In the genomic region with DNA sequence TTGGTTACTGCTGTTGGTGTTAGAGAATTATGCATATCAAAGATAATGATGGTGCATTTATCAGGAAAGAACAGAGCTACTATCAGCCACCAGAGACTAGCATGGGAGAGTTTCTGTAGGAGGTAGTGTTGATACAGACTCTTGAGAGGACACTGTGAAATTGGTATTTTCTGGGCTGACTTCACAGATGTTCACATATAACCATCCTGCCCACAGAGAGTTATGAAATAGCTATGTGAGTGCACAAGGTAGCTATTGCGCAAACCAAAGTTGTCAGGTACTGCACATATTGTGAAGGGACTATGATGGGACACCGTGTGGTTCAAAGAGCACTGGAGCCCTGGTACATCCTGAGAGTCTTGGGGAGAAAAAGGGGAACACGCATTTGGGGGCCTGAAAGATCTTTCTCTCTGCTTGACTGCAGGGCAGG, we compare ENCODE assay signal across 1 cellular context.
TF ChIP-seq lines count a peak whose summit lies in the region.

No MANE protein-coding gene starts in this region.

TF ChIP-seq in HepG2, 621 proteins besides CTCF, POLR2A, EP300 and RAD21 (continued from another document and continues in another):
- TF ChIP-seq, protein P1, sequence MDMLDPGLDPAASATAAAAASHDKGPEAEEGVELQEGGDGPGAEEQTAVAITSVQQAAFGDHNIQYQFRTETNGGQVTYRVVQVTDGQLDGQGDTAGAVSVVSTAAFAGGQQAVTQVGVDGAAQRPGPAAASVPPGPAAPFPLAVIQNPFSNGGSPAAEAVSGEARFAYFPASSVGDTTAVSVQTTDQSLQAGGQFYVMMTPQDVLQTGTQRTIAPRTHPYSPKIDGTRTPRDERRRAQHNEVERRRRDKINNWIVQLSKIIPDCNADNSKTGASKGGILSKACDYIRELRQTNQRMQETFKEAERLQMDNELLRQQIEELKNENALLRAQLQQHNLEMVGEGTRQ (IDR thresholded peaks at IDR 0.05; ENCODE audit: low read depth, low read length), result no peak
- TF ChIP-seq, protein P1 (CRISPR knock-in tag; IDR thresholded peaks at IDR 0.05; ENCODE audit: borderline replicate concordance), result no peak
- TF ChIP-seq KDM1A (CRISPR knock-in tag; IDR thresholded peaks at IDR 0.05) (peak; percentile 83), ZNF343 (CRISPR knock-in tag; IDR thresholded peaks at IDR 0.05) (no peak), ZNF781 (CRISPR knock-in tag; IDR thresholded peaks at IDR 0.05; ENCODE audit: borderline replicate concordance, not compliant biosample characterization) (peak; percentile 49), ZNF841 (CRISPR knock-in tag; IDR thresholded peaks at IDR 0.05; ENCODE audit: borderline replicate concordance) (no peak), ZFP82 (CRISPR knock-in tag; IDR thresholded peaks at IDR 0.05; ENCODE audit: borderline replicate concordance) (no peak), ZNF713 (CRISPR knock-in tag; IDR thresholded peaks at IDR 0.05) (no peak), JUN (CRISPR knock-in tag; IDR thresholded peaks at IDR 0.05) (no peak), MIXL1 (CRISPR knock-in tag; IDR thresholded peaks at IDR 0.05) (no peak; the same call in 1 of the 2 replicates), ATAD3A (CRISPR knock-in tag; IDR thresholded peaks at IDR 0.05) (no peak), ZNF883 (CRISPR knock-in tag; IDR thresholded peaks at IDR 0.05; ENCODE audit: not compliant biosample characterization) (no peak), ZNF558 (CRISPR knock-in tag; IDR thresholded peaks at IDR 0.05; ENCODE audit: borderline replicate concordance) (no peak), GPN1 (CRISPR knock-in tag; IDR thresholded peaks at IDR 0.05; ENCODE audit: borderline replicate concordance) (no peak), PHB2 (IDR thresholded peaks at IDR 0.05; ENCODE audit: partially characterized antibody) (no peak), IKZF1 (IDR thresholded peaks at IDR 0.05) (no peak), ZNF484 (CRISPR knock-in tag; IDR thresholded peaks at IDR 0.05; ENCODE audit: borderline replicate concordance, low read depth) (no peak)
- TF ChIP-seq, protein P2, sequence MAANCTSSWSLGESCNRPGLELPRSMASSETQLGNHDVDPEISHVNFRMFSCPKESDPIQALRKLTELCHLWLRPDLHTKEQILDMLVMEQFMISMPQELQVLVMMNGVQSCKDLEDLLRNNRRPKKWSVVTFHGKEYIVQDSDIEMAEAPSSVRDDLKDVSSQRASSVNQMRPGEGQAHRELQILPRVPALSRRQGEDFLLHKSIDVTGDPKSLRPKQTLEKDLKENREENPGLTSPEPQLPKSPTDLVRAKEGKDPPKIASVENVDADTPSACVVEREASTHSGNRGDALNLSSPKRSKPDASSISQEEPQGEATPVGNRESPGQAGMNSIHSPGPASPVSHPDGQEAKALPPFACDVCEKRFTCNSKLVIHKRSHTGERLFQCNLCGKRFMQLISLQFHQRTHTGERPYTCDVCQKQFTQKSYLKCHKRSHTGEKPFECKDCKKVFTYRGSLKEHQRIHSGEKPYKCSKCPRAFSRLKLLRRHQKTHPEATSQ (CRISPR knock-in tag; IDR thresholded peaks at IDR 0.05; ENCODE audit: borderline replicate concordance), result no peak
- TF ChIP-seq, protein P3, sequence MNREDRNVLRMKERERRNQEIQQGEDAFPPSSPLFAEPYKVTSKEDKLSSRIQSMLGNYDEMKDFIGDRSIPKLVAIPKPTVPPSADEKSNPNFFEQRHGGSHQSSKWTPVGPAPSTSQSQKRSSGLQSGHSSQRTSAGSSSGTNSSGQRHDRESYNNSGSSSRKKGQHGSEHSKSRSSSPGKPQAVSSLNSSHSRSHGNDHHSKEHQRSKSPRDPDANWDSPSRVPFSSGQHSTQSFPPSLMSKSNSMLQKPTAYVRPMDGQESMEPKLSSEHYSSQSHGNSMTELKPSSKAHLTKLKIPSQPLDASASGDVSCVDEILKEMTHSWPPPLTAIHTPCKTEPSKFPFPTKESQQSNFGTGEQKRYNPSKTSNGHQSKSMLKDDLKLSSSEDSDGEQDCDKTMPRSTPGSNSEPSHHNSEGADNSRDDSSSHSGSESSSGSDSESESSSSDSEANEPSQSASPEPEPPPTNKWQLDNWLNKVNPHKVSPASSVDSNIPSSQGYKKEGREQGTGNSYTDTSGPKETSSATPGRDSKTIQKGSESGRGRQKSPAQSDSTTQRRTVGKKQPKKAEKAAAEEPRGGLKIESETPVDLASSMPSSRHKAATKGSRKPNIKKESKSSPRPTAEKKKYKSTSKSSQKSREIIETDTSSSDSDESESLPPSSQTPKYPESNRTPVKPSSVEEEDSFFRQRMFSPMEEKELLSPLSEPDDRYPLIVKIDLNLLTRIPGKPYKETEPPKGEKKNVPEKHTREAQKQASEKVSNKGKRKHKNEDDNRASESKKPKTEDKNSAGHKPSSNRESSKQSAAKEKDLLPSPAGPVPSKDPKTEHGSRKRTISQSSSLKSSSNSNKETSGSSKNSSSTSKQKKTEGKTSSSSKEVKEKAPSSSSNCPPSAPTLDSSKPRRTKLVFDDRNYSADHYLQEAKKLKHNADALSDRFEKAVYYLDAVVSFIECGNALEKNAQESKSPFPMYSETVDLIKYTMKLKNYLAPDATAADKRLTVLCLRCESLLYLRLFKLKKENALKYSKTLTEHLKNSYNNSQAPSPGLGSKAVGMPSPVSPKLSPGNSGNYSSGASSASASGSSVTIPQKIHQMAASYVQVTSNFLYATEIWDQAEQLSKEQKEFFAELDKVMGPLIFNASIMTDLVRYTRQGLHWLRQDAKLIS (CRISPR knock-in tag; IDR thresholded peaks at IDR 0.05), result no peak
- TF ChIP-seq, protein P4, sequence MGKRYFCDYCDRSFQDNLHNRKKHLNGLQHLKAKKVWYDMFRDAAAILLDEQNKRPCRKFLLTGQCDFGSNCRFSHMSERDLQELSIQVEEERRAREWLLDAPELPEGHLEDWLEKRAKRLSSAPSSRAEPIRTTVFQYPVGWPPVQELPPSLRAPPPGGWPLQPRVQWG (CRISPR knock-in tag; IDR thresholded peaks at IDR 0.05; ENCODE audit: borderline replicate concordance, low read depth), result no peak
- TF ChIP-seq, protein P5, sequence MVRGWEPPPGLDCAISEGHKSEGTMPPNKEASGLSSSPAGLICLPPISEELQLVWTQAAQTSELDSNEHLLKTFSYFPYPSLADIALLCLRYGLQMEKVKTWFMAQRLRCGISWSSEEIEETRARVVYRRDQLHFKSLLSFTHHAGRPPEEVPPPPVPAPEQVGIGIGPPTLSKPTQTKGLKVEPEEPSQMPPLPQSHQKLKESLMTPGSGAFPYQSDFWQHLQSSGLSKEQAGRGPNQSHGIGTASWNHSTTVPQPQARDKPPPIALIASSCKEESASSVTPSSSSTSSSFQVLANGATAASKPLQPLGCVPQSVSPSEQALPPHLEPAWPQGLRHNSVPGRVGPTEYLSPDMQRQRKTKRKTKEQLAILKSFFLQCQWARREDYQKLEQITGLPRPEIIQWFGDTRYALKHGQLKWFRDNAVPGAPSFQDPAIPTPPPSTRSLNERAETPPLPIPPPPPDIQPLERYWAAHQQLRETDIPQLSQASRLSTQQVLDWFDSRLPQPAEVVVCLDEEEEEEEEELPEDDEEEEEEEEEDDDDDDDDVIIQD (CRISPR knock-in tag; IDR thresholded peaks at IDR 0.05; ENCODE audit: low read depth), result no peak
- TF ChIP-seq, protein P6, sequence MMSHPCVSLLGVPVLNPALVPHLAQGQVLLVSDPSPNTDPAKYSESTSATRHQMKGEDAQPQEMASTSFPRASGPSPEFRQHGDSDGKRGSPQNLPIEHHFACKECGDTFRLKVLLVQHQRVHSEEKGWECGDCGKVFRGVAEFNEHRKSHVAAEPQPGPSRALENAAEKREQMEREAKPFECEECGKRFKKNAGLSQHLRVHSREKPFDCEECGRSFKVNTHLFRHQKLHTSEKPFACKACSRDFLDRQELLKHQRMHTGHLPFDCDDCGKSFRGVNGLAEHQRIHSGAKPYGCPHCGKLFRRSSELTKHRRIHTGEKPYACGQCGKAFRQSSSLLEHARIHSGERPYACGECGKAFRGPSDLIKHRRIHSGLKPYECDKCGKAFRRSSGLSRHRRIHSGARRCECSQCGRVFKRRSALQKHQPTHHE (CRISPR knock-in tag; IDR thresholded peaks at IDR 0.05; ENCODE audit: borderline replicate concordance), result no peak
- TF ChIP-seq, protein P7, sequence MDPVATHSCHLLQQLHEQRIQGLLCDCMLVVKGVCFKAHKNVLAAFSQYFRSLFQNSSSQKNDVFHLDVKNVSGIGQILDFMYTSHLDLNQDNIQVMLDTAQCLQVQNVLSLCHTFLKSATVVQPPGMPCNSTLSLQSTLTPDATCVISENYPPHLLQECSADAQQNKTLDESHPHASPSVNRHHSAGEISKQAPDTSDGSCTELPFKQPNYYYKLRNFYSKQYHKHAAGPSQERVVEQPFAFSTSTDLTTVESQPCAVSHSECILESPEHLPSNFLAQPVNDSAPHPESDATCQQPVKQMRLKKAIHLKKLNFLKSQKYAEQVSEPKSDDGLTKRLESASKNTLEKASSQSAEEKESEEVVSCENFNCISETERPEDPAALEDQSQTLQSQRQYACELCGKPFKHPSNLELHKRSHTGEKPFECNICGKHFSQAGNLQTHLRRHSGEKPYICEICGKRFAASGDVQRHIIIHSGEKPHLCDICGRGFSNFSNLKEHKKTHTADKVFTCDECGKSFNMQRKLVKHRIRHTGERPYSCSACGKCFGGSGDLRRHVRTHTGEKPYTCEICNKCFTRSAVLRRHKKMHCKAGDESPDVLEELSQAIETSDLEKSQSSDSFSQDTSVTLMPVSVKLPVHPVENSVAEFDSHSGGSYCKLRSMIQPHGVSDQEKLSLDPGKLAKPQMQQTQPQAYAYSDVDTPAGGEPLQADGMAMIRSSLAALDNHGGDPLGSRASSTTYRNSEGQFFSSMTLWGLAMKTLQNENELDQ (CRISPR knock-in tag; IDR thresholded peaks at IDR 0.05; ENCODE audit: borderline replicate concordance), result no peak
- TF ChIP-seq, protein P8, sequence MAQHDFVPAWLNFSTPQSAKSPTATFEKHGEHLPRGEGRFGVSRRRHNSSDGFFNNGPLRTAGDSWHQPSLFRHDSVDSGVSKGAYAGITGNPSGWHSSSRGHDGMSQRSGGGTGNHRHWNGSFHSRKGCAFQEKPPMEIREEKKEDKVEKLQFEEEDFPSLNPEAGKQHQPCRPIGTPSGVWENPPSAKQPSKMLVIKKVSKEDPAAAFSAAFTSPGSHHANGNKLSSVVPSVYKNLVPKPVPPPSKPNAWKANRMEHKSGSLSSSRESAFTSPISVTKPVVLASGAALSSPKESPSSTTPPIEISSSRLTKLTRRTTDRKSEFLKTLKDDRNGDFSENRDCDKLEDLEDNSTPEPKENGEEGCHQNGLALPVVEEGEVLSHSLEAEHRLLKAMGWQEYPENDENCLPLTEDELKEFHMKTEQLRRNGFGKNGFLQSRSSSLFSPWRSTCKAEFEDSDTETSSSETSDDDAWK (CRISPR knock-in tag; IDR thresholded peaks at IDR 0.05), result no peak
- TF ChIP-seq, protein P9, sequence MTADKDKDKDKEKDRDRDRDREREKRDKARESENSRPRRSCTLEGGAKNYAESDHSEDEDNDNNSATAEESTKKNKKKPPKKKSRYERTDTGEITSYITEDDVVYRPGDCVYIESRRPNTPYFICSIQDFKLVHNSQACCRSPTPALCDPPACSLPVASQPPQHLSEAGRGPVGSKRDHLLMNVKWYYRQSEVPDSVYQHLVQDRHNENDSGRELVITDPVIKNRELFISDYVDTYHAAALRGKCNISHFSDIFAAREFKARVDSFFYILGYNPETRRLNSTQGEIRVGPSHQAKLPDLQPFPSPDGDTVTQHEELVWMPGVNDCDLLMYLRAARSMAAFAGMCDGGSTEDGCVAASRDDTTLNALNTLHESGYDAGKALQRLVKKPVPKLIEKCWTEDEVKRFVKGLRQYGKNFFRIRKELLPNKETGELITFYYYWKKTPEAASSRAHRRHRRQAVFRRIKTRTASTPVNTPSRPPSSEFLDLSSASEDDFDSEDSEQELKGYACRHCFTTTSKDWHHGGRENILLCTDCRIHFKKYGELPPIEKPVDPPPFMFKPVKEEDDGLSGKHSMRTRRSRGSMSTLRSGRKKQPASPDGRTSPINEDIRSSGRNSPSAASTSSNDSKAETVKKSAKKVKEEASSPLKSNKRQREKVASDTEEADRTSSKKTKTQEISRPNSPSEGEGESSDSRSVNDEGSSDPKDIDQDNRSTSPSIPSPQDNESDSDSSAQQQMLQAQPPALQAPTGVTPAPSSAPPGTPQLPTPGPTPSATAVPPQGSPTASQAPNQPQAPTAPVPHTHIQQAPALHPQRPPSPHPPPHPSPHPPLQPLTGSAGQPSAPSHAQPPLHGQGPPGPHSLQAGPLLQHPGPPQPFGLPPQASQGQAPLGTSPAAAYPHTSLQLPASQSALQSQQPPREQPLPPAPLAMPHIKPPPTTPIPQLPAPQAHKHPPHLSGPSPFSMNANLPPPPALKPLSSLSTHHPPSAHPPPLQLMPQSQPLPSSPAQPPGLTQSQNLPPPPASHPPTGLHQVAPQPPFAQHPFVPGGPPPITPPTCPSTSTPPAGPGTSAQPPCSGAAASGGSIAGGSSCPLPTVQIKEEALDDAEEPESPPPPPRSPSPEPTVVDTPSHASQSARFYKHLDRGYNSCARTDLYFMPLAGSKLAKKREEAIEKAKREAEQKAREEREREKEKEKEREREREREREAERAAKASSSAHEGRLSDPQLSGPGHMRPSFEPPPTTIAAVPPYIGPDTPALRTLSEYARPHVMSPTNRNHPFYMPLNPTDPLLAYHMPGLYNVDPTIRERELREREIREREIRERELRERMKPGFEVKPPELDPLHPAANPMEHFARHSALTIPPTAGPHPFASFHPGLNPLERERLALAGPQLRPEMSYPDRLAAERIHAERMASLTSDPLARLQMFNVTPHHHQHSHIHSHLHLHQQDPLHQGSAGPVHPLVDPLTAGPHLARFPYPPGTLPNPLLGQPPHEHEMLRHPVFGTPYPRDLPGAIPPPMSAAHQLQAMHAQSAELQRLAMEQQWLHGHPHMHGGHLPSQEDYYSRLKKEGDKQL (CRISPR knock-in tag; IDR thresholded peaks at IDR 0.05; ENCODE audit: low read depth), result no peak
- TF ChIP-seq, protein P10, sequence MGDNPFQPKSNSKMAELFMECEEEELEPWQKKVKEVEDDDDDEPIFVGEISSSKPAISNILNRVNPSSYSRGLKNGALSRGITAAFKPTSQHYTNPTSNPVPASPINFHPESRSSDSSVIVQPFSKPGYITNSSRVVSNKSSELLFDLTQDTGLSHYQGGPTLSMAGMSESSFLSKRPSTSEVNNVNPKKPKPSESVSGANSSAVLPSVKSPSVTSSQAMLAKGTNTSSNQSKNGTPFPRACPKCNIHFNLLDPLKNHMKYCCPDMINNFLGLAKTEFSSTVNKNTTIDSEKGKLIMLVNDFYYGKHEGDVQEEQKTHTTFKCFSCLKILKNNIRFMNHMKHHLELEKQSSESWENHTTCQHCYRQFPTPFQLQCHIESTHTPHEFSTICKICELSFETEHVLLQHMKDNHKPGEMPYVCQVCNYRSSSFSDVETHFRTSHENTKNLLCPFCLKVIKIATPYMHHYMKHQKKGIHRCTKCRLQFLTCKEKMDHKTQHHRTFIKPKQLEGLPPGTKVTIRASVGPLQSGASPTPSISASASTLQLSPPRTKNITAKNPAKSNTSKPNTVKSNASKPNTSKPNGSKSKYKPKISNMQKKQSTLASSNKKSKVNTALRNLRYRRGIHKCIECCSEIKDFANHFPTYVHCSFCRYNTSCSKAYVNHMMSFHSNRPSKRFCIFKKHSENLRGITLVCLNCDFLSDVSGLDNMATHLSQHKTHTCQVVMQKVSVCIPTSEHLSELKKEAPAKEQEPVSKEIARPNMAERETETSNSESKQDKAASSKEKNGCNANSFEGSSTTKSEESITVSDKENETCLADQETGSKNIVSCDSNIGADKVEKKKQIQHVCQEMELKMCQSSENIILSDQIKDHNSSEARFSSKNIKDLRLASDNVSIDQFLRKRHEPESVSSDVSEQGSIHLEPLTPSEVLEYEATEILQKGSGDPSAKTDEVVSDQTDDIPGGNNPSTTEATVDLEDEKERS (CRISPR knock-in tag; IDR thresholded peaks at IDR 0.05), result peak; percentile 76; the same call in 1 of the 2 replicates
